In the genomic region with DNA sequence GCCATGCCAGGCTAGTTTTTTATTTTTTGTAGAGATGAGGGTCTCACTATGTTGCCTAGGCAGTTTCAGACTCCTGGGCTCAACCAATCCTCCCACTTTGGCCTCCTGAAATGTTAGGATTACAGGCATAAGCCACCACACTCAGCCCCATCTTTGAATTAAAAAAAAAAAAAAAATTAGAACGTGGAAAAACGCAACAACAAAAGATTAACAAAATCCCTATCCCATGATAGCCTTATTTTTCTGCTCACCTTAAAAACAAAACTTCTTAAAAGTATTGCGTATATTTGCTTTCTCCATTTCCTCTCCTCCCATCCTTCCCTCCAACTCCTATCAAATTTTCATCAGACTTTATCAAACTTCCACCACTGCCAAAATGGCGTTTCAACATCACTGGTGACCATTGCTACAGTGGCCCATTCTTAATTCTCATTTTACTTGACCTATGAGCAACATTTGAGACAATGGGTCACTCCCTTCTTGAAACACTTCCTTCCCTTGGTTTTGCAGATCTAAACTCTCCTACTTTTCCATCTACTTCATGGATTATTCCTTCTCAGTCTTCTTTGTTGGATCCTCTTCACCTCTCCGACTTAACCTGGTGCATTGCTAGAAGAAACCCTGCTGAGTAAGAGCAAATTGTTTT, we compare ENCODE assay signal across 8 cellular contexts. TPM values are rescaled to one million over a fixed set of nuclear protein-coding genes. Genes with fewer than 3 reads are reported as not detected.
DNase-seq lines count a peak whose midpoint lies in the region; ATAC-seq and TF ChIP-seq lines count a peak whose summit lies in the region.

No MANE protein-coding gene starts in this region.

- peaks cover 0 to 13% (median 7%) of the 10 kb centered on the region in 7 donors for H3K9me3 Mint-ChIP-seq in naive B cell

- no peaks in the 10 kb centered on the region for H3K9me3 ChIP-seq in cardiac muscle cell (ENCODE audit: low read depth)
- no peaks in the 10 kb centered on the region for H3K9me3 ChIP-seq in NT2/D1 (ENCODE audit: insufficient read depth, low read length)
- no peaks in the 10 kb centered on the region for H3K9me3 ChIP-seq in effector memory CD4-positive, alpha-beta T cell (ENCODE audit: control insufficient read depth, low read length)

- peak overlapping the region; percentile 95 to 97 (median 96) for H3K27ac Mint-ChIP-seq in naive B cell

- peak overlapping the region; percentile 83 for H3K27ac ChIP-seq in cardiac muscle cell
- H3K27ac ChIP-seq in effector memory CD4-positive, alpha-beta T cell (ENCODE audit: insufficient read depth, low read length, poor library complexity, severe bottlenecking) = peak overlapping the region; percentile 65

- H3K36me3 ChIP-seq in cardiac muscle cell = no peaks in the 10 kb centered on the region
- H3K36me3 ChIP-seq in NT2/D1 (ENCODE audit: insufficient read depth, insufficient read length, low read length) = peaks cover 14% of the 10 kb centered on the region
- no peaks in the 10 kb centered on the region for H3K36me3 ChIP-seq in effector memory CD4-positive, alpha-beta T cell (ENCODE audit: control insufficient read depth, insufficient read depth, low read length)

- intact Hi-C loops in Right ventricle myocardium inferior (cut with DNase I) = no loop called here

- peak overlapping the region; percentile 96 for H3K9ac ChIP-seq in NT2/D1 (ENCODE audit: insufficient read length, low read depth)

- H3K4me1 Mint-ChIP-seq in naive B cell = peaks cover 24 to 25% (median 24%) of the 10 kb centered on the region in 3 donors

- H3K27me3 ChIP-seq in cardiac muscle cell (no peaks in the 10 kb centered on the region), NT2/D1 (ENCODE audit: insufficient read depth, insufficient read length) (no peaks in the 10 kb centered on the region)
- H3K27me3 ChIP-seq in effector memory CD4-positive, alpha-beta T cell (replicated peaks; ENCODE audit: control insufficient read depth, insufficient read depth, low read length, poor library complexity, severe bottlenecking) = no peaks in the 10 kb centered on the region

- DNase-seq in cardiac muscle cell (ENCODE audit: low read depth in 1 of 2, low spot score in 1 of 2) (peak in 1 of 2 donors; percentile 58), Right ventricle myocardium inferior (ENCODE audit: missing footprints) (no peak), NT2/D1 (ENCODE audit: low read depth, low spot score) (no peak), naive B cell (no peak)
- DNase-seq in effector memory CD4-positive, alpha-beta T cell = no peak
- no peak for DNase-seq in stimulated activated CD8-positive, alpha-beta memory T cell treated with anti-CD3 and anti-CD28 coated beads, Interleukin-4, amount 100 ng/mL, for 48 hours
- no peak for DNase-seq in stimulated activated naive CD4-positive, alpha-beta T cell treated with Interleukin-2 at 50 U/mL for 16 hours (lab: John Stamatoyannopoulos, UW)

- H3K4me3 ChIP-seq in cardiac muscle cell = peak overlapping the region; percentile 58
- H3K4me3 ChIP-seq in NT2/D1 (ENCODE audit: insufficient read length, low read depth) = peak overlapping the region; percentile 90
- peak overlapping the region; percentile 68 for H3K4me3 ChIP-seq in effector memory CD4-positive, alpha-beta T cell (ENCODE audit: insufficient read depth, low read depth, low read length, poor library complexity, severe bottlenecking)

- ATAC-seq in Right ventricle myocardium inferior = no peak
- no peak for ATAC-seq in naive B cell (ENCODE audit: low read depth in 2 of 2)
- no peak for ATAC-seq in GM21360 (IDR thresholded peaks at IDR 0.05; ENCODE audit: unreplicated experiment)

- peaks cover 10% of the 10 kb centered on the region for H3K4me1 ChIP-seq in cardiac muscle cell (ENCODE audit: low read depth)
- H3K4me1 ChIP-seq in NT2/D1 (ENCODE audit: insufficient read depth, insufficient read length) = no peaks in the 10 kb centered on the region
- H3K4me1 ChIP-seq in effector memory CD4-positive, alpha-beta T cell (ENCODE audit: control insufficient read depth, insufficient read depth, low read length, poor library complexity, severe bottlenecking) = peaks cover 3% of the 10 kb centered on the region

- H3K27me3 Mint-ChIP-seq in naive B cell = peaks cover 4 to 18% (median 16%) of the 10 kb centered on the region in 3 donors

- H3K4me3 Mint-ChIP-seq in naive B cell = peak overlapping the region; percentile 91 to 99 (median 98)

- H3K36me3 Mint-ChIP-seq in naive B cell = peaks cover 3 to 11% of the 10 kb centered on the region in 2 donors

- TF ChIP-seq CTCF in cardiac muscle cell (IDR thresholded peaks at IDR 0.05; ENCODE audit: low read depth, low read length) = no peak

RNA-seq across cellular contexts. Expression of gene ZNF684, which starts 0.6 kb away (rescaled TPM):
- total RNA-seq in cardiac muscle cell (3.6 and 7.4 TPM in 2 replicates), Right ventricle myocardium inferior (9.7 TPM)
- polyA plus RNA-seq in cardiac muscle cell (8.2 TPM in 2 replicates), naive B cell (ENCODE audit: low read depth in 6 of 6) (1 to 10 TPM; 2.7 to 5.5 (median 4.5) TPM)

RNA-seq across cellular contexts. Expression of gene EXO5, which starts 22.3 kb away (rescaled TPM):
- total RNA-seq in cardiac muscle cell (6.3 and 6.6 TPM in 2 replicates), Right ventricle myocardium inferior (4.7 TPM)
- polyA plus RNA-seq in cardiac muscle cell (6.1 and 8.9 TPM in 2 replicates), naive B cell (ENCODE audit: low read depth in 6 of 6) (10 to 100 TPM in 1 of 6 donors, 1 to 10 TPM in 5; 5.5 to 16.2 (median 7.4) TPM)

RNA-seq across cellular contexts. Expression of gene ZFP69, which starts 53.8 kb away (rescaled TPM):
- total RNA-seq in cardiac muscle cell = 2.9 and 4.9 TPM in 2 replicates
- 3.2 and 7.2 TPM in 2 replicates for polyA plus RNA-seq in cardiac muscle cell
- total RNA-seq in Right ventricle myocardium inferior = 1.8 TPM
- 1 to 10 TPM in 5 of 6 donors, not detected in 1; 3.4 to 6.8 (median 6.2) TPM for polyA plus RNA-seq in naive B cell (ENCODE audit: low read depth in 6 of 6)
